Comparison of ENCODE assay signal across 34 cellular contexts in genomic region chr1:151711044-151711800, GRCh38. TPM values are rescaled to one million over a fixed set of nuclear protein-coding genes. Genes with fewer than 3 reads are reported as not detected.
DNase-seq lines count a peak whose midpoint lies in the region; ATAC-seq and TF ChIP-seq lines count a peak whose summit lies in the region.
"Had no signal": no experiment of that assay in that cellular context is flagged by ENCODE, and none has a peak within 500 bp of the region (broad histone marks: within the 10 kb centered on the region; RNA-seq: fewer than 3 reads in every experiment).

No MANE protein-coding gene starts in this region.

- H3K4me3 Mint-ChIP-seq in brain, result peak overlapping the region in 3 of 5 experiments; percentile 59 to 92 (median 90)
- H3K4me3 Mint-ChIP-seq in activated T-cell treated with anti-CD3 and anti-CD28 coated beads, Interleukin-2, amount 50 U/mL, for 24 hours, result no peak overlapping the region
- H3K4me3 Mint-ChIP-seq: activated CD4-positive, alpha-beta T cell treated with anti-CD3 and anti-CD28 coated beads, Interleukin-2, amount 10 ng/mL, durations not matched to agents 24 days and 14 days; activated naive CD8-positive, alpha-beta T cell treated with anti-CD3 and anti-CD28 coated beads for 36 hours; CD14-positive monocyte; dendritic cell treated with granulocyte-macrophage colony-stimulating factor and Interleukin-4, amounts not matched to agents 40 ng/mL and 50 ng/mL, for 4 days; WTC11 had no signal

- H3K36me3 Mint-ChIP-seq in brain, result peaks cover 18% of the 10 kb centered on the region
- H3K36me3 Mint-ChIP-seq in activated T-cell treated with anti-CD3 and anti-CD28 coated beads, Interleukin-2, amount 50 U/mL, for 24 hours (ENCODE audit: low read depth), result no peaks in the 10 kb centered on the region
- H3K36me3 Mint-ChIP-seq: activated naive CD8-positive, alpha-beta T cell treated with anti-CD3 and anti-CD28 coated beads for 36 hours; CD14-positive monocyte; WTC11 had no signal

- peak overlapping the region; percentile 36 for H3K27ac ChIP-seq in layer of hippocampus (ENCODE audit: low read depth, low read length)
- H3K27ac ChIP-seq in temporal lobe (ENCODE audit: low read depth, low read length), result peak overlapping the region; percentile 65
- no peak overlapping the region for H3K27ac ChIP-seq in upper lobe of left lung
- H3K27ac ChIP-seq: cardiac muscle cell, esophagus muscularis mucosa, left lung, prostate gland, sigmoid colon had no signal

- no peaks in the 10 kb centered on the region for H3K36me3 ChIP-seq in upper lobe of left lung
- H3K36me3 ChIP-seq: cardiac muscle cell, esophagus muscularis mucosa, left lung, prostate gland, sigmoid colon, transverse colon had no signal

- ATAC-seq in upper lobe of left lung (ENCODE audit: low FRiP score in 2 of 2), result no peak
- ATAC-seq: HCT116, left lung, WTC11 had no signal

- DNase-seq in NCI-H524 treated with DMSO at 0.1 percent for 48 hours (lab: John Stamatoyannopoulos, UW) (peak; percentile 85), upper lobe of left lung (no peak), AG20443 (ENCODE audit: low spot score) (no peak)
- DNase-seq in activated T-cell treated with anti-CD3 and anti-CD28 coated beads, Interleukin-2, amount 50 U/mL, for 24 hours, result no peak
- DNase-seq: activated CD4-positive, alpha-beta T cell treated with anti-CD3 and anti-CD28 coated beads, Interleukin-2, amount 10 ng/mL, durations not matched to agents 24 days and 14 days; activated CD8-positive, alpha-beta memory T cell treated with anti-CD3 and anti-CD28 coated beads for 24 hours; activated effector memory CD4-positive, alpha-beta T cell treated with anti-CD3 and anti-CD28 coated beads, Interleukin-2, amount 50 U/mL, for 16 hours; activated naive CD8-positive, alpha-beta T cell treated with anti-CD3 and anti-CD28 coated beads for 36 hours; activated T-cell treated with anti-CD3 and anti-CD28 coated beads for 4 hours; aorta; Caco-2; DMS79; GDM1; left lung; mesenchymal stem cell; NCI-H774; sigmoid colon; stimulated activated CD4-positive, alpha-beta T cell treated with anti-CD3 and anti-CD28 coated beads, Interleukin-12 subunit alpha, Interleukin-12 subunit beta, amount 100 ng/mL, for 4 hours; stimulated activated CD4-positive, alpha-beta T cell treated with anti-CD3 and anti-CD28 coated beads, Interleukin-2, amount 100 ng/mL, for 48 hours; SW 1271; T-helper 9 cell; transverse colon had no signal

- TF ChIP-seq POLR2A in upper lobe of left lung (IDR thresholded peaks at IDR 0.05), result no peak

- peak overlapping the region in 4 of 5 experiments; percentile 62 to 99 (median 83) for H3K27ac Mint-ChIP-seq in brain
- H3K27ac Mint-ChIP-seq in activated T-cell treated with anti-CD3 and anti-CD28 coated beads, Interleukin-2, amount 50 U/mL, for 24 hours, result no peak overlapping the region
- H3K27ac Mint-ChIP-seq: activated CD4-positive, alpha-beta T cell treated with anti-CD3 and anti-CD28 coated beads, Interleukin-2, amount 10 ng/mL, durations not matched to agents 24 days and 14 days; activated naive CD8-positive, alpha-beta T cell treated with anti-CD3 and anti-CD28 coated beads for 36 hours; dendritic cell treated with granulocyte-macrophage colony-stimulating factor and Interleukin-4, amounts not matched to agents 40 ng/mL and 50 ng/mL, for 4 days; WTC11 had no signal

- H3K4me1 ChIP-seq in upper lobe of left lung, result peaks cover 0 to under 1% (median 0%) of the 10 kb centered on the region in 4 donors
- H3K4me1 ChIP-seq: left lung, prostate gland had no signal

- H3K9me3 ChIP-seq in upper lobe of left lung, result no peaks in the 10 kb centered on the region
- H3K9me3 ChIP-seq: Caco-2, esophagus muscularis mucosa, left lung, prostate gland, sigmoid colon, transverse colon had no signal

- peaks cover 80% of the 10 kb centered on the region for H3K4me1 Mint-ChIP-seq in brain
- H3K4me1 Mint-ChIP-seq in activated T-cell treated with anti-CD3 and anti-CD28 coated beads, Interleukin-2, amount 50 U/mL, for 24 hours (ENCODE audit: low read depth), result no peaks in the 10 kb centered on the region
- H3K4me1 Mint-ChIP-seq: activated naive CD8-positive, alpha-beta T cell treated with anti-CD3 and anti-CD28 coated beads for 36 hours; CD14-positive monocyte had no signal

- peaks cover 5% of the 10 kb centered on the region for H3K27me3 Mint-ChIP-seq in brain
- H3K27me3 Mint-ChIP-seq in activated T-cell treated with anti-CD3 and anti-CD28 coated beads, Interleukin-2, amount 50 U/mL, for 24 hours, result peaks cover 38% of the 10 kb centered on the region

- H3K4me3 ChIP-seq in upper lobe of left lung, result no peak overlapping the region
- H3K4me3 ChIP-seq: cardiac muscle cell, esophagus muscularis mucosa, left lung, prostate gland, sigmoid colon, transverse colon had no signal

- peaks cover 0 to 4% (median 0%) of the 10 kb centered on the region in 5 experiments for H3K9me3 Mint-ChIP-seq in brain
- no peaks in the 10 kb centered on the region for H3K9me3 Mint-ChIP-seq in activated T-cell treated with anti-CD3 and anti-CD28 coated beads, Interleukin-2, amount 50 U/mL, for 24 hours
- H3K9me3 Mint-ChIP-seq: activated CD4-positive, alpha-beta T cell treated with anti-CD3 and anti-CD28 coated beads, Interleukin-2, amount 10 ng/mL, durations not matched to agents 24 days and 14 days; activated naive CD8-positive, alpha-beta T cell treated with anti-CD3 and anti-CD28 coated beads for 36 hours; CD14-positive monocyte; dendritic cell treated with granulocyte-macrophage colony-stimulating factor and Interleukin-4, amounts not matched to agents 40 ng/mL and 50 ng/mL, for 4 days; neural crest cell; WTC11 had no signal

- WGBS in upper lobe of left lung, 2 donors, result 83 to 85% methylated on average over 20 to 21 of the region's 21 CpGs

- TF ChIP-seq CTCF in brain (conservative IDR thresholded peaks at IDR 0.05), result no peak
- no peak for TF ChIP-seq CTCF in upper lobe of left lung (IDR thresholded peaks at IDR 0.05)

- H3K27me3 ChIP-seq in layer of hippocampus (ENCODE audit: control insufficient read depth, insufficient read depth, low read length), result no peaks in the 10 kb centered on the region
- peaks cover 0 to 5% (median 5%) of the 10 kb centered on the region in 4 donors for H3K27me3 ChIP-seq in upper lobe of left lung
- H3K27me3 ChIP-seq: cardiac muscle cell had no signal

- no peak for TF ChIP-seq EP300 in upper lobe of left lung (IDR thresholded peaks at IDR 0.05)

RNA-seq across cellular contexts. Expression of gene CELF3, which starts 5.4 kb away (rescaled TPM):
- polyA plus RNA-seq in brain (ENCODE audit: insufficient read depth, low read depth, low replicate concordance), result 67.5 TPM
- total RNA-seq in temporal lobe (52.4 TPM), upper lobe of left lung (under 1 TPM in 1 of 6 donors, not detected in 5; 0.13 TPM)
- total RNA-seq: activated CD4-positive, alpha-beta T cell treated with anti-CD3 and anti-CD28 coated beads, Interleukin-2, amount 10 ng/mL, durations not matched to agents 24 days and 14 days; activated naive CD8-positive, alpha-beta T cell treated with anti-CD3 and anti-CD28 coated beads for 36 hours; aorta; left lung; LHCN-M2 had no signal
- polyA plus RNA-seq: cardiac muscle cell, CD14-positive monocyte had no signal

RNA-seq across cellular contexts. Expression of gene RIIAD1, which starts 10.1 kb away (rescaled TPM):
- 7.2 TPM for polyA plus RNA-seq in brain (ENCODE audit: insufficient read depth, low read depth, low replicate concordance)
- total RNA-seq in temporal lobe, result 15.2 TPM
- total RNA-seq in upper lobe of left lung, result 10 to 100 TPM in 1 of 6 donors, 1 to 10 TPM in 3, not detected in 2; 2.5 to 20.7 (median 6.3) TPM
- total RNA-seq: activated CD4-positive, alpha-beta T cell treated with anti-CD3 and anti-CD28 coated beads, Interleukin-2, amount 10 ng/mL, durations not matched to agents 24 days and 14 days; activated naive CD8-positive, alpha-beta T cell treated with anti-CD3 and anti-CD28 coated beads for 36 hours; aorta; cardiac muscle cell; LHCN-M2; transverse colon; WTC11 had no signal
- polyA plus RNA-seq: aorta, cardiac muscle cell, CD14-positive monocyte had no signal

RNA-seq across cellular contexts. Expression of gene MRPL9, which starts 52.1 kb away (rescaled TPM):
- 105 TPM for polyA plus RNA-seq in brain (ENCODE audit: insufficient read depth, low read depth, low replicate concordance)
- total RNA-seq in temporal lobe (40.6 TPM), upper lobe of left lung (10 to 100 TPM; 27.6 to 94.3 (median 53.2) TPM)

Comparison
In these comparisons a context has a peak if more than half of its experiments do, and no peak if none do; other contexts are left out.
1. H3K27ac ChIP-seq: peak in layer of hippocampus (single experiment) and temporal lobe (single experiment); none in upper lobe of left lung (0 of 4).
2. RNA of gene CELF3, which starts 5.4 kb away (total RNA-seq): 52.4 TPM in temporal lobe (single experiment); 0.13 TPM in upper lobe of left lung; every median in the first group is over 10 times any median in the second.